1 cellular context compared by ENCODE assay signal in the genomic region with DNA sequence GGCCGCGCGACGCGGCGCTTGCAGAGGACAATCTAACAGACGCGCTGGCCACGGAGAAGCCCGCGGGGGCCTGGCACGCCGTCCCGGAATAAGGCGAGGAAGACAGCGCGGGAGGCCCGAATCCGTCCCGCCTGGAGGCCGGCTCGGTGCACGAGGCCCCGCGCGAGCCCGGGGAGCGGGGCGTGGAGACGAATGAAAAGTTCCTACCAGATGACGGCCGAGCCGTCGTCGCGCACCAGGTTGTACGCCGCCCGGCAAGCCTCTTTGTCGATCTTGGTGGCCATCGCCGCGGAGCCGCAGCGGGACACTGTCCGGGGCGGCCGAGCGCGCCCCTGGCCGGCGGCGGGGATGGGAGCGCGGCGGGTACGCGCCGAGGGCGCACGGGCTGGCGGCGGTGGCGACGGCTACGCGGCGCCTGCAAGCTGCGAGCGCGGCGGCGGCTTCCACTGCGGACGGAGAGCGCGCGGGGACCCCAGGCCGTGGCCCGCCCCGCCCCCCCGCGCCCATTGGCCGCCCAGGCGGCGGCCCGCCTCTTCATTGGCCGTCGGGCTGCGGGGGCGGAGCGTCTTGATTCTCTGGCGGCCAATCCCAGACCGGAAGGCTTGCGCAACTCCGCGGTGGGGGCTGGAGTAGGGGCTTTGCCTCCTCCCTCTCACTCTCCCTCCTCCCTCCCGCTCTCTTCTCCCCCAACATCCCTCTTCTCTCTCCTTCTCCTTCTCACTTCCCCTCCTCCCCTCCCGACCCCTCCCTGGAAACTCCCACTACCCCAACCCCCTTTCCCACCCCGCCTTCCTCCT.
TF ChIP-seq lines count a peak whose summit lies in the region.

A gene with protein sequence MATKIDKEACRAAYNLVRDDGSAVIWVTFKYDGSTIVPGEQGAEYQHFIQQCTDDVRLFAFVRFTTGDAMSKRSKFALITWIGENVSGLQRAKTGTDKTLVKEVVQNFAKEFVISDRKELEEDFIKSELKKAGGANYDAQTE (minus strand): TSS at position 448 of the 797 bp plus-strand sequence. CDS start 164 bp downstream, at position 284.

TF ChIP-seq in HepG2, 621 proteins besides CTCF, POLR2A, EP300 and RAD21 (continued from another document and continues in another):
- TF ChIP-seq PAXIP1 (CRISPR knock-in tag; conservative IDR thresholded peaks at IDR 0.05) = no peak
- 0 out of 2 replicates have a peak, but pooled peaks have one; percentile 71 for TF ChIP-seq SATB2 (CRISPR knock-in tag; IDR thresholded peaks at IDR 0.05)
- peak; percentile 40; the same call in 1 of the 2 replicates for TF ChIP-seq ZBTB25 (CRISPR knock-in tag; IDR thresholded peaks at IDR 0.05)
- TF ChIP-seq RFX1 (IDR thresholded peaks at IDR 0.05) = no peak
- TF ChIP-seq CAMTA2 (CRISPR knock-in tag; IDR thresholded peaks at IDR 0.05; ENCODE audit: borderline replicate concordance) = no peak
- TF ChIP-seq SIN3B (IDR thresholded peaks at IDR 0.05; ENCODE audit: low read length) = no peak
- no peak for TF ChIP-seq CC2D1A (CRISPR knock-in tag; IDR thresholded peaks at IDR 0.05)
- TF ChIP-seq HBP1 (CRISPR knock-in tag; IDR thresholded peaks at IDR 0.05; ENCODE audit: low read depth) = 0 out of 2 replicates have a peak, but pooled peaks have one; percentile 56
- TF ChIP-seq ZC3H13 (CRISPR knock-in tag; IDR thresholded peaks at IDR 0.05) = no peak
- TF ChIP-seq MAFG (CRISPR knock-in tag; IDR thresholded peaks at IDR 0.05) = no peak
- peak; percentile 59; the same call in 1 of the 2 replicates for TF ChIP-seq PHF8 (CRISPR knock-in tag; IDR thresholded peaks at IDR 0.05)
- peak; percentile 7; the same call in 1 of the 2 replicates for TF ChIP-seq THAP9 (CRISPR knock-in tag; IDR thresholded peaks at IDR 0.05; ENCODE audit: borderline replicate concordance)
- no peak for TF ChIP-seq CBX2 (IDR thresholded peaks at IDR 0.05; ENCODE audit: low read depth, low read length)
- TF ChIP-seq CBX2 (CRISPR knock-in tag; IDR thresholded peaks at IDR 0.05; ENCODE audit: low read depth) = no peak
- no peak for TF ChIP-seq NR2F6 (IDR thresholded peaks at IDR 0.05)
- no peak for TF ChIP-seq NR2F6 (CRISPR knock-in tag; IDR thresholded peaks at IDR 0.05)
- TF ChIP-seq, protein P1, sequence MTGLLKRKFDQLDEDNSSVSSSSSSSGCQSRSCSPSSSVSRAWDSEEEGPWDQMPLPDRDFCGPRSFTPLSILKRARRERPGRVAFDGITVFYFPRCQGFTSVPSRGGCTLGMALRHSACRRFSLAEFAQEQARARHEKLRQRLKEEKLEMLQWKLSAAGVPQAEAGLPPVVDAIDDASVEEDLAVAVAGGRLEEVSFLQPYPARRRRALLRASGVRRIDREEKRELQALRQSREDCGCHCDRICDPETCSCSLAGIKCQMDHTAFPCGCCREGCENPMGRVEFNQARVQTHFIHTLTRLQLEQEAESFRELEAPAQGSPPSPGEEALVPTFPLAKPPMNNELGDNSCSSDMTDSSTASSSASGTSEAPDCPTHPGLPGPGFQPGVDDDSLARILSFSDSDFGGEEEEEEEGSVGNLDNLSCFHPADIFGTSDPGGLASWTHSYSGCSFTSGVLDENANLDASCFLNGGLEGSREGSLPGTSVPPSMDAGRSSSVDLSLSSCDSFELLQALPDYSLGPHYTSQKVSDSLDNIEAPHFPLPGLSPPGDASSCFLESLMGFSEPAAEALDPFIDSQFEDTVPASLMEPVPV (CRISPR knock-in tag; IDR thresholded peaks at IDR 0.05) = no peak
- TF ChIP-seq PHB2 (IDR thresholded peaks at IDR 0.05; ENCODE audit: partially characterized antibody) = no peak
- no peak for TF ChIP-seq CENPT (CRISPR knock-in tag; IDR thresholded peaks at IDR 0.05; ENCODE audit: low read depth)
- peak; percentile 74; the same call in 1 of the 2 replicates for TF ChIP-seq HES4 (CRISPR knock-in tag; IDR thresholded peaks at IDR 0.05; ENCODE audit: borderline replicate concordance)
- no peak for TF ChIP-seq IRX3 (CRISPR knock-in tag; IDR thresholded peaks at IDR 0.05; ENCODE audit: borderline replicate concordance, low read depth)
- TF ChIP-seq GZF1 (CRISPR knock-in tag; IDR thresholded peaks at IDR 0.05) = no peak
- TF ChIP-seq ZNF383 (CRISPR knock-in tag; IDR thresholded peaks at IDR 0.05; ENCODE audit: borderline replicate concordance) = 0 out of 2 replicates have a peak, but pooled peaks have one; percentile 53
- TF ChIP-seq SRSF1 (optimal IDR thresholded peaks at IDR 0.05; ENCODE audit: low read depth, low read length) = no peak
- TF ChIP-seq, protein P2, sequence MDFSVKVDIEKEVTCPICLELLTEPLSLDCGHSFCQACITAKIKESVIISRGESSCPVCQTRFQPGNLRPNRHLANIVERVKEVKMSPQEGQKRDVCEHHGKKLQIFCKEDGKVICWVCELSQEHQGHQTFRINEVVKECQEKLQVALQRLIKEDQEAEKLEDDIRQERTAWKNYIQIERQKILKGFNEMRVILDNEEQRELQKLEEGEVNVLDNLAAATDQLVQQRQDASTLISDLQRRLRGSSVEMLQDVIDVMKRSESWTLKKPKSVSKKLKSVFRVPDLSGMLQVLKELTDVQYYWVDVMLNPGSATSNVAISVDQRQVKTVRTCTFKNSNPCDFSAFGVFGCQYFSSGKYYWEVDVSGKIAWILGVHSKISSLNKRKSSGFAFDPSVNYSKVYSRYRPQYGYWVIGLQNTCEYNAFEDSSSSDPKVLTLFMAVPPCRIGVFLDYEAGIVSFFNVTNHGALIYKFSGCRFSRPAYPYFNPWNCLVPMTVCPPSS (IDR thresholded peaks at IDR 0.05) = no peak
- no peak for TF ChIP-seq SIN3A (IDR thresholded peaks at IDR 0.05; ENCODE audit: borderline replicate concordance, low read depth, low read length)
- TF ChIP-seq ZNF33B (CRISPR knock-in tag; IDR thresholded peaks at IDR 0.05) = peak; percentile 33; the same call in 1 of the 2 replicates
- TF ChIP-seq PAWR (CRISPR knock-in tag; IDR thresholded peaks at IDR 0.05; ENCODE audit: borderline replicate concordance) = no peak
- TF ChIP-seq, protein P3, sequence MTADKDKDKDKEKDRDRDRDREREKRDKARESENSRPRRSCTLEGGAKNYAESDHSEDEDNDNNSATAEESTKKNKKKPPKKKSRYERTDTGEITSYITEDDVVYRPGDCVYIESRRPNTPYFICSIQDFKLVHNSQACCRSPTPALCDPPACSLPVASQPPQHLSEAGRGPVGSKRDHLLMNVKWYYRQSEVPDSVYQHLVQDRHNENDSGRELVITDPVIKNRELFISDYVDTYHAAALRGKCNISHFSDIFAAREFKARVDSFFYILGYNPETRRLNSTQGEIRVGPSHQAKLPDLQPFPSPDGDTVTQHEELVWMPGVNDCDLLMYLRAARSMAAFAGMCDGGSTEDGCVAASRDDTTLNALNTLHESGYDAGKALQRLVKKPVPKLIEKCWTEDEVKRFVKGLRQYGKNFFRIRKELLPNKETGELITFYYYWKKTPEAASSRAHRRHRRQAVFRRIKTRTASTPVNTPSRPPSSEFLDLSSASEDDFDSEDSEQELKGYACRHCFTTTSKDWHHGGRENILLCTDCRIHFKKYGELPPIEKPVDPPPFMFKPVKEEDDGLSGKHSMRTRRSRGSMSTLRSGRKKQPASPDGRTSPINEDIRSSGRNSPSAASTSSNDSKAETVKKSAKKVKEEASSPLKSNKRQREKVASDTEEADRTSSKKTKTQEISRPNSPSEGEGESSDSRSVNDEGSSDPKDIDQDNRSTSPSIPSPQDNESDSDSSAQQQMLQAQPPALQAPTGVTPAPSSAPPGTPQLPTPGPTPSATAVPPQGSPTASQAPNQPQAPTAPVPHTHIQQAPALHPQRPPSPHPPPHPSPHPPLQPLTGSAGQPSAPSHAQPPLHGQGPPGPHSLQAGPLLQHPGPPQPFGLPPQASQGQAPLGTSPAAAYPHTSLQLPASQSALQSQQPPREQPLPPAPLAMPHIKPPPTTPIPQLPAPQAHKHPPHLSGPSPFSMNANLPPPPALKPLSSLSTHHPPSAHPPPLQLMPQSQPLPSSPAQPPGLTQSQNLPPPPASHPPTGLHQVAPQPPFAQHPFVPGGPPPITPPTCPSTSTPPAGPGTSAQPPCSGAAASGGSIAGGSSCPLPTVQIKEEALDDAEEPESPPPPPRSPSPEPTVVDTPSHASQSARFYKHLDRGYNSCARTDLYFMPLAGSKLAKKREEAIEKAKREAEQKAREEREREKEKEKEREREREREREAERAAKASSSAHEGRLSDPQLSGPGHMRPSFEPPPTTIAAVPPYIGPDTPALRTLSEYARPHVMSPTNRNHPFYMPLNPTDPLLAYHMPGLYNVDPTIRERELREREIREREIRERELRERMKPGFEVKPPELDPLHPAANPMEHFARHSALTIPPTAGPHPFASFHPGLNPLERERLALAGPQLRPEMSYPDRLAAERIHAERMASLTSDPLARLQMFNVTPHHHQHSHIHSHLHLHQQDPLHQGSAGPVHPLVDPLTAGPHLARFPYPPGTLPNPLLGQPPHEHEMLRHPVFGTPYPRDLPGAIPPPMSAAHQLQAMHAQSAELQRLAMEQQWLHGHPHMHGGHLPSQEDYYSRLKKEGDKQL (CRISPR knock-in tag; IDR thresholded peaks at IDR 0.05; ENCODE audit: low read depth) = no peak
- no peak for TF ChIP-seq ZIK1 (CRISPR knock-in tag; IDR thresholded peaks at IDR 0.05; ENCODE audit: borderline replicate concordance, low read depth)
- TF ChIP-seq SRSF4 (IDR thresholded peaks at IDR 0.05; ENCODE audit: low read depth, low read length, poor library complexity, severe bottlenecking) = no peak
- TF ChIP-seq ZNF776 (CRISPR knock-in tag; IDR thresholded peaks at IDR 0.05) = no peak
- TF ChIP-seq ZNF350 (CRISPR knock-in tag; IDR thresholded peaks at IDR 0.05; ENCODE audit: borderline replicate concordance, low read depth) = no peak
- no peak for TF ChIP-seq NR1H2 (CRISPR knock-in tag; IDR thresholded peaks at IDR 0.05; ENCODE audit: borderline replicate concordance, low read depth)
- TF ChIP-seq SMYD3 (CRISPR knock-in tag; IDR thresholded peaks at IDR 0.05) = no peak
- no peak for TF ChIP-seq HMG20A (CRISPR knock-in tag; IDR thresholded peaks at IDR 0.05; ENCODE audit: borderline replicate concordance)
- TF ChIP-seq RFX5 (IDR thresholded peaks at IDR 0.05; ENCODE audit: low read depth, low read length) = no peak
- no peak for TF ChIP-seq NFKBIZ (CRISPR knock-in tag; IDR thresholded peaks at IDR 0.05)
